In the genomic region with DNA sequence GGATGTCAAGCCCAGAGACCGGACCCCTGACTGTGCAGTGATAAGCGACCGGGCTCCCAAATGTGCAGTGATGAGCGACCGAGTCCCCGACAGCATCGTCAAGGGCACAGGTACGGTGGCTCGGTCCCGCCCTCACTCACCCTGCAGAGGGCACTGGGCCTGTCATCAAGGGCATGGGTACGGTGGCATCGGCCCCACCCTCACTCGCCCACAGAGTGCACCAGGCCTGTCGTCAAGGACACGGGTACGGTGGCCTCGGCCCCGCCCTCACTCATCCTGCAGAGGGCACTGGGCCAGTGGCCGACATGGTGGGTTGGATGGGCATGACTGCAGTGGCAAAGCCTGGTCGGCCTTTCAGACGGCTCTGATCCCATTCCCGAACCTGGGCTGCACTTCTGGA, we compare ENCODE assay signal across 30 cellular contexts. TPM values are rescaled to one million over a fixed set of nuclear protein-coding genes. Genes with fewer than 3 reads are reported as not detected.
"Had no signal": no experiment of that assay in that cellular context is flagged by ENCODE, and none has a peak within 500 bp of the region (broad histone marks: within the 10 kb centered on the region; RNA-seq: fewer than 3 reads in every experiment).

No MANE protein-coding gene starts in this region.

- H3K9me3 ChIP-seq: left lung, mucosa of descending colon, pancreas, prostate gland, right lobe of liver, tibial nerve, vagina had no signal

- H3K27me3 ChIP-seq: left lung, neural progenitor cell, pancreas, right lobe of liver, vagina had no signal

- H3K9me3 Mint-ChIP-seq: naive thymus-derived CD4-positive, alpha-beta T cell; nephron progenitor cell; neural progenitor cell; stimulated activated memory B cell treated with anti-CD40 and anti-IgM and Interleukin-4, amounts not matched to agents 10 μg/mL and 1 μg/mL and 100 μg/mL, for 72 hours; stimulated activated naive CD8-positive, alpha-beta T cell treated with anti-CD3 and anti-CD28 coated beads, Interleukin-15, amount 100 ng/mL, for 72 hours; type B pancreatic cell had no signal

- H3K9ac ChIP-seq: neural progenitor cell had no signal

- H3K4me1 ChIP-seq: left lung, pancreas, prostate gland, right lobe of liver, tibial nerve, vagina had no signal

- H3K4me1 Mint-ChIP-seq: naive thymus-derived CD4-positive, alpha-beta T cell; stimulated activated memory B cell treated with anti-CD40 and anti-IgM and Interleukin-4, amounts not matched to agents 10 μg/mL and 1 μg/mL and 100 μg/mL, for 72 hours; stimulated activated naive CD8-positive, alpha-beta T cell treated with anti-CD3 and anti-CD28 coated beads, Interleukin-15, amount 100 ng/mL, for 72 hours had no signal

- H3K4me3 ChIP-seq: left lung, lung, mucosa of descending colon, neural progenitor cell, pancreas, prostate gland, right lobe of liver, smooth muscle cell, tibial nerve, vagina had no signal

- H3K27ac Mint-ChIP-seq: naive thymus-derived CD4-positive, alpha-beta T cell; nephron progenitor cell; neural progenitor cell; stimulated activated memory B cell treated with anti-CD40 and anti-IgM and Interleukin-4, amounts not matched to agents 10 μg/mL and 1 μg/mL and 100 μg/mL, for 72 hours; type B pancreatic cell had no signal

- H3K27me3 Mint-ChIP-seq: stimulated activated naive CD8-positive, alpha-beta T cell treated with anti-CD3 and anti-CD28 coated beads, Interleukin-15, amount 100 ng/mL, for 72 hours; type B pancreatic cell had no signal

- DNase-seq: head of caudate nucleus; hippocampal formation; left colon; midbrain; mucosa of descending colon; naive thymus-derived CD4-positive, alpha-beta T cell; nephron progenitor cell; retina; right lobe of liver; stimulated activated CD4-positive, alpha-beta T cell treated with anti-CD3 and anti-CD28 coated beads, Interleukin-1b, Interleukin-23, amount 100 ng/mL, for 48 hours; stimulated activated CD4-positive, alpha-beta T cell treated with anti-CD3 and anti-CD28 coated beads, Interleukin-2, amount 100 ng/mL, for 48 hours; stimulated activated CD4-positive, alpha-beta T cell treated with anti-CD3 and anti-CD28 coated beads, Interleukin-4, amount 100 ng/mL, for 4 hours; stimulated activated CD8-positive, alpha-beta memory T cell treated with anti-CD3 and anti-CD28 coated beads, Interleukin-4, amount 100 ng/mL, for 48 hours; stimulated activated naive CD4-positive, alpha-beta T cell treated with Interleukin-2 at 50 U/mL for 16 hours; stimulated activated naive CD8-positive, alpha-beta T cell treated with anti-CD3 and anti-CD28 coated beads, Interleukin-15, amount 100 ng/mL, for 72 hours; substantia nigra had no signal

- H3K4me3 Mint-ChIP-seq: naive thymus-derived CD4-positive, alpha-beta T cell; nephron progenitor cell; neural progenitor cell; stimulated activated memory B cell treated with anti-CD40 and anti-IgM and Interleukin-4, amounts not matched to agents 10 μg/mL and 1 μg/mL and 100 μg/mL, for 72 hours; stimulated activated naive CD8-positive, alpha-beta T cell treated with anti-CD3 and anti-CD28 coated beads, Interleukin-15, amount 100 ng/mL, for 72 hours; type B pancreatic cell had no signal

- H3K36me3 Mint-ChIP-seq: naive thymus-derived CD4-positive, alpha-beta T cell; stimulated activated memory B cell treated with anti-CD40 and anti-IgM and Interleukin-4, amounts not matched to agents 10 μg/mL and 1 μg/mL and 100 μg/mL, for 72 hours; type B pancreatic cell had no signal

- H3K4me2 ChIP-seq: neural progenitor cell, smooth muscle cell had no signal

- ATAC-seq: left colon; left lung; mucosa of descending colon; naive thymus-derived CD4-positive, alpha-beta T cell; pancreas; right lobe of liver; stimulated activated memory B cell treated with anti-CD40 and anti-IgM and Interleukin-4, amounts not matched to agents 10 μg/mL and 1 μg/mL and 100 μg/mL, for 72 hours; stimulated activated naive CD8-positive, alpha-beta T cell treated with anti-CD3 and anti-CD28 coated beads, Interleukin-15, amount 100 ng/mL, for 72 hours had no signal

- H2AFZ ChIP-seq: neural progenitor cell had no signal

- H3K36me3 ChIP-seq: left lung, neural progenitor cell, pancreas, prostate gland, right lobe of liver, tibial nerve, vagina had no signal

- H3K27ac ChIP-seq: left lung, neural progenitor cell, pancreas, prostate gland, right lobe of liver, tibial nerve, vagina had no signal

RNA-seq across cellular contexts. Expression of gene LRRC14B, which starts 9.7 kb away (rescaled TPM):
- total RNA-seq: left colon; left lung; lower leg skin; mesenteric fat pad; mucosa of descending colon; naive thymus-derived CD4-positive, alpha-beta T cell; pancreas; right lobe of liver; smooth muscle cell; tibial nerve; vagina had no signal
- polyA plus RNA-seq: keratinocyte, lung, pancreas, smooth muscle cell, urinary bladder had no signal
